Comparison of ENCODE assay signal across 1 cellular context in genomic region chr5:90529234-90529938, GRCh38.
TF ChIP-seq lines count a peak whose summit lies in the region.

Gene LYSMD3 (minus strand): TSS chr5:90529584. CDS start chr5:90525289, 4,295 bp downstream.

TF ChIP-seq in K562, 482 proteins besides CTCF, POLR2A, EP300 and RAD21 (continued from another document and continues in another):
- no peak for TF ChIP-seq RERE (CRISPR knock-in tag; IDR thresholded peaks at IDR 0.05; ENCODE audit: borderline replicate concordance)
- TF ChIP-seq KLF13 (tag; IDR thresholded peaks at IDR 0.05; ENCODE audit: borderline replicate concordance, low read depth): peak; percentile 88; the same call in 1 of the 2 replicates
- peak; percentile 68 for TF ChIP-seq TBP (optimal IDR thresholded peaks at IDR 0.05; ENCODE audit: low read depth, low read length)
- TF ChIP-seq ZNF175 (CRISPR knock-in tag; IDR thresholded peaks at IDR 0.05; ENCODE audit: low read depth): no peak
- no peak for TF ChIP-seq EZH2 (IDR thresholded peaks at IDR 0.05; ENCODE audit: borderline replicate concordance, low read depth, low read length)
- no peak for TF ChIP-seq ATF1 (CRISPR knock-in tag; IDR thresholded peaks at IDR 0.05)
- TF ChIP-seq ATF1 (tag; IDR thresholded peaks at IDR 0.05): peak; percentile 92
- TF ChIP-seq OTX1 (CRISPR knock-in tag; IDR thresholded peaks at IDR 0.05): no peak
- no peak for TF ChIP-seq ZNF324 (CRISPR knock-in tag; IDR thresholded peaks at IDR 0.05)
- TF ChIP-seq BACH1 (tag; IDR thresholded peaks at IDR 0.05): no peak
- TF ChIP-seq AFF4 (CRISPR knock-in tag; IDR thresholded peaks at IDR 0.05): peak; percentile 91
- TF ChIP-seq ZKSCAN1 (IDR thresholded peaks at IDR 0.05; ENCODE audit: low read depth, low read length): peak; percentile 69
- TF ChIP-seq CEBPG (CRISPR knock-in tag; IDR thresholded peaks at IDR 0.05): 0 out of 2 replicates have a peak, but pooled peaks have one; percentile 34
- no peak for TF ChIP-seq CEBPG (tag; conservative IDR thresholded peaks at IDR 0.05 in 1 of 2, IDR thresholded peaks at IDR 0.05 in 1 of 2)
- TF ChIP-seq JUN (IDR thresholded peaks at IDR 0.05; ENCODE audit: borderline replicate concordance, low read depth, low read length): peak; percentile 73
- TF ChIP-seq JUN (CRISPR knock-in tag; IDR thresholded peaks at IDR 0.05; ENCODE audit: borderline replicate concordance): peak; percentile 88; the same call in 1 of the 2 replicates
- no peak for TF ChIP-seq TCF7 (IDR thresholded peaks at IDR 0.05; ENCODE audit: borderline replicate concordance)
- no peak for TF ChIP-seq SRSF3 (IDR thresholded peaks at IDR 0.05; ENCODE audit: insufficient read depth, low read length)
- no peak for TF ChIP-seq NFXL1 (CRISPR knock-in tag; IDR thresholded peaks at IDR 0.05)
- TF ChIP-seq TGIF2 (CRISPR knock-in tag; IDR thresholded peaks at IDR 0.05): no peak
- no peak for TF ChIP-seq NELFE (IDR thresholded peaks at IDR 0.05; ENCODE audit: insufficient read depth, insufficient read length)
- TF ChIP-seq DEAF1 (CRISPR knock-in tag; IDR thresholded peaks at IDR 0.05): no peak
- TF ChIP-seq DDX20 (tag; IDR thresholded peaks at IDR 0.05; ENCODE audit: low read depth): no peak
- peak; percentile 69; the same call in 1 of the 2 replicates for TF ChIP-seq PML (IDR thresholded peaks at IDR 0.05; ENCODE audit: low read length)
- no peak for TF ChIP-seq ZNF77 (CRISPR knock-in tag; IDR thresholded peaks at IDR 0.05)
- TF ChIP-seq ZKSCAN8 (CRISPR knock-in tag; IDR thresholded peaks at IDR 0.05): no peak
- TF ChIP-seq TAF1 (IDR thresholded peaks at IDR 0.05; ENCODE audit: control insufficient read depth, extremely low read depth, insufficient read depth, low read length, severe bottlenecking): peak; percentile 77
- TF ChIP-seq RB1 (IDR thresholded peaks at IDR 0.05; ENCODE audit: low read depth): peak; percentile 60; the same call in 1 of the 2 replicates
- TF ChIP-seq JUND (IDR thresholded peaks at IDR 0.05; ENCODE audit: borderline replicate concordance, low read depth, low read length): peak; percentile 90
- peak; percentile 70; the same call in 1 of the 3 replicates for TF ChIP-seq JUND (tag; IDR thresholded peaks at IDR 0.05; ENCODE audit: borderline replicate concordance, low read depth, low read length)
- no peak for TF ChIP-seq IRF2 (CRISPR knock-in tag; IDR thresholded peaks at IDR 0.05)
- TF ChIP-seq E2F1 (CRISPR knock-in tag; IDR thresholded peaks at IDR 0.05): no peak
- TF ChIP-seq, protein P1, sequence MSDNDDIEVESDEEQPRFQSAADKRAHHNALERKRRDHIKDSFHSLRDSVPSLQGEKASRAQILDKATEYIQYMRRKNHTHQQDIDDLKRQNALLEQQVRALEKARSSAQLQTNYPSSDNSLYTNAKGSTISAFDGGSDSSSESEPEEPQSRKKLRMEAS (CRISPR knock-in tag; IDR thresholded peaks at IDR 0.05): peak; percentile 79
- no peak for TF ChIP-seq MCM5 (IDR thresholded peaks at IDR 0.05; ENCODE audit: low read depth)
- TF ChIP-seq TCFL5 (CRISPR knock-in tag; conservative IDR thresholded peaks at IDR 0.05): no peak
- TF ChIP-seq TOE1 (IDR thresholded peaks at IDR 0.05; ENCODE audit: borderline replicate concordance): no peak; the same call in 1 of the 2 replicates
- TF ChIP-seq TOE1 (CRISPR knock-in tag; IDR thresholded peaks at IDR 0.05; ENCODE audit: borderline replicate concordance, low read depth): no peak; the same call in 1 of the 2 replicates
- peak; percentile 76; the same call in 1 of the 2 replicates for TF ChIP-seq RUNX1 (IDR thresholded peaks at IDR 0.05; ENCODE audit: low read depth)
- no peak for TF ChIP-seq POLR3G (IDR thresholded peaks at IDR 0.05; ENCODE audit: extremely low read depth, insufficient read length, insufficient replicate concordance)
- TF ChIP-seq, protein P2, sequence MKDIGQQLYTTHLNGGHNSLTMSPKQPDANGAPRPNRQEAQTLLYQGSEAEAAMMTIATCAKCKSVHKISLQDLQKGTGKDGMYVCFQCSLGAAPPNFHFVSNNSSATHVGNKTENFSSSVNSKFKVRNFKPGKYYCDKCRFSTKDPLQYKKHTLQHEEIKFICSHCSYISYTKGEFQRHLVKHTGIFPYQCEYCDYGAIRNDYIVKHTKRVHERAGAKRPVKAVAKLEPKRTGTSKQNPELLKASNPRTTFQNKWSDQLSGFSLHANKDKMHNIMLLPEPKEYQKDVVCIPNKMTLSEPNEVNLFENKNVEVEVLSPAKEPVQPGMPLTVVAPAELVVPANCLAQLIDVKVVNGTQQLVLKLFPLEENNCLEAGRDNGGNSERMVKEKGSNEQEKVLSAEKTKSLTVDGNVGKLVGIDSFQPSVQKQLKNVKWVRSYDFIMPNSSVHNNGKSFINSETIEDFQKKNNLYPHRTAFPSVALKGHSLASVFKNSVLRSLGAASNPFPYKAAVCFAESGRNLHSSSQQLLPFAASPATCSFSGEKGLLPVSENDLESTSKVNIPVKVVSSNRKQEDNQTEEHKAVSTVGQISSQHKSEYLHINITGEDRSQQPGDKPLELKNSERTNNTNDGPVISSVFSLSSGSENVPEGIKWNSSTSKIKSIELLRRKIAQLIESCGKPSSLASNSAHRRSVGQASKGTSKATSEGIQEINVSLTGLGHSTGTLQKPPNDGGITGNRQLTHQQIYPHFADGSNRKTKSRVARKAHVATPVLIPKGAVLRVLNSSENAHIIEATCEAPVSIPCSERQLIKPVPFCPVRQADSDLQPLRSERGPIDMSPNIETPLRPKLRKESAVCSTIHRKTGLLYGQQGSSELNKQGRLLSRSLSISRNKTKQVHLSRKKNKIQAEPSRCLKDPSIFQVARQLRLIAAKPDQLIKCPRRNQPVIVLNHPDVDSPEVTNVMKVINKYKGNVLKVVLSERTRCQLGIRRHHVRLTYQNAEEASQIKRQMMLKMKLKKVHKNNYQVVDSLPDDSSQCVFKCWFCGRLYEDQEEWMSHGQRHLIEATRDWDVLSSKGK (CRISPR knock-in tag; IDR thresholded peaks at IDR 0.05): no peak
- no peak for TF ChIP-seq GABPB2 (CRISPR knock-in tag; conservative IDR thresholded peaks at IDR 0.05)
- TF ChIP-seq USF1 (CRISPR knock-in tag; IDR thresholded peaks at IDR 0.05): peak; percentile 38; the same call in 1 of the 2 replicates
- TF ChIP-seq, protein P3, sequence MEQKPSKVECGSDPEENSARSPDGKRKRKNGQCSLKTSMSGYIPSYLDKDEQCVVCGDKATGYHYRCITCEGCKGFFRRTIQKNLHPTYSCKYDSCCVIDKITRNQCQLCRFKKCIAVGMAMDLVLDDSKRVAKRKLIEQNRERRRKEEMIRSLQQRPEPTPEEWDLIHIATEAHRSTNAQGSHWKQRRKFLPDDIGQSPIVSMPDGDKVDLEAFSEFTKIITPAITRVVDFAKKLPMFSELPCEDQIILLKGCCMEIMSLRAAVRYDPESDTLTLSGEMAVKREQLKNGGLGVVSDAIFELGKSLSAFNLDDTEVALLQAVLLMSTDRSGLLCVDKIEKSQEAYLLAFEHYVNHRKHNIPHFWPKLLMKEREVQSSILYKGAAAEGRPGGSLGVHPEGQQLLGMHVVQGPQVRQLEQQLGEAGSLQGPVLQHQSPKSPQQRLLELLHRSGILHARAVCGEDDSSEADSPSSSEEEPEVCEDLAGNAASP (IDR thresholded peaks at IDR 0.05): no peak
- TF ChIP-seq ID3 (CRISPR knock-in tag; IDR thresholded peaks at IDR 0.05): no peak
- TF ChIP-seq ID3 (tag; IDR thresholded peaks at IDR 0.05): 0 out of 2 replicates have a peak, but pooled peaks have one; percentile 61
- no peak for TF ChIP-seq MECOM (CRISPR knock-in tag; IDR thresholded peaks at IDR 0.05)
- TF ChIP-seq PHF21A (IDR thresholded peaks at IDR 0.05; ENCODE audit: borderline replicate concordance, low read depth): no peak
